In genomic region chrX:111634823-111635410, GRCh38 we compare ENCODE assay signal across 16 cellular contexts. TPM values are rescaled to one million over a fixed set of nuclear protein-coding genes. Genes with fewer than 3 reads are reported as not detected.
DNase-seq lines count a peak whose midpoint lies in the region; ATAC-seq, FAIRE-seq and TF ChIP-seq lines count a peak whose summit lies in the region.
"Had no signal": no experiment of that assay in that cellular context is flagged by ENCODE, and none has a peak within 500 bp of the region (broad histone marks: within the 10 kb centered on the region; RNA-seq: fewer than 3 reads in every experiment).

No MANE protein-coding gene starts in this region.

- no peak for ATAC-seq in GM19035 (IDR thresholded peaks at IDR 0.05; ENCODE audit: unreplicated experiment)
- ATAC-seq in stimulated activated naive CD8-positive, alpha-beta T cell treated with anti-CD3 and anti-CD28 coated beads, Interleukin-15, amount 100 ng/mL, for 72 hours = no peak

- no peaks in the 10 kb centered on the region for H3K36me3 ChIP-seq in breast epithelium
- H3K36me3 ChIP-seq: Peyer's patch had no signal

- POLR2A ChIA-PET in MCF 10A (lab: Yijun Ruan, JAX) = interaction anchor here (0.7 kb wide), 1 partner anchor 1211 kb away, joined by 3 read pairs; no protein-coding TSS in a partner anchor

- CTCF ChIA-PET in MCF 10A (lab: Yijun Ruan, JAX) = no interaction called here

- H3K9me3 ChIP-seq in breast epithelium = no peaks in the 10 kb centered on the region
- H3K9me3 ChIP-seq: Peyer's patch had no signal

- H3K27ac ChIP-seq in breast epithelium = no peak overlapping the region
- H3K27ac ChIP-seq: Peyer's patch had no signal

- H3K9me3 Mint-ChIP-seq in MCF 10A (ENCODE audit: unreplicated experiment) (no peaks in the 10 kb centered on the region), endothelial cell (ENCODE audit: unreplicated experiment) (no peaks in the 10 kb centered on the region)
- no peaks in the 10 kb centered on the region for H3K9me3 Mint-ChIP-seq in stimulated activated naive CD8-positive, alpha-beta T cell treated with anti-CD3 and anti-CD28 coated beads, Interleukin-15, amount 100 ng/mL, for 72 hours

- FAIRE-seq in H54 (lab: Jason Lieb, UNC) = no peak

- DNase-seq in MCF 10A (ENCODE audit: unreplicated experiment) = peak; percentile 50
- no peak for DNase-seq in breast epithelium (ENCODE audit: low spot score in 2 of 2)
- peak; percentile 16 for DNase-seq in SK-MEL-5 (ENCODE audit: low read depth, low spot score)
- peak; percentile 47 for DNase-seq in epithelial cell of esophagus (ENCODE audit: low read depth)
- DNase-seq in endothelial cell (ENCODE audit: low spot score) = no peak
- DNase-seq in H54 (ENCODE audit: insufficient read length, low spot score) = no peak
- DNase-seq in stimulated activated naive CD8-positive, alpha-beta T cell treated with anti-CD3 and anti-CD28 coated beads, Interleukin-15, amount 100 ng/mL, for 72 hours = no peak
- DNase-seq: CD4-positive, CD25-positive, alpha-beta regulatory T cell; KBM-7; NCI-H1048; NCI-H187 treated with DMSO at 0.1 percent for 48 hours; NCI-H2227 treated with DMSO at 0.1 percent for 48 hours; NCI-H748 treated with DMSO at 0.1 percent for 48 hours; Peyer's patch; Right ventricle myocardium superior had no signal

- TF ChIP-seq POLR2A in breast epithelium (IDR thresholded peaks at IDR 0.05) (no peak), H54 (IDR thresholded peaks at IDR 0.05; ENCODE audit: low read depth, low read length) (no peak)

- H3K27me3 Mint-ChIP-seq in MCF 10A (ENCODE audit: insufficient read depth, unreplicated experiment) (peaks cover 21% of the 10 kb centered on the region), endothelial cell (ENCODE audit: unreplicated experiment) (no peaks in the 10 kb centered on the region)
- no peaks in the 10 kb centered on the region for H3K27me3 Mint-ChIP-seq in stimulated activated naive CD8-positive, alpha-beta T cell treated with anti-CD3 and anti-CD28 coated beads, Interleukin-15, amount 100 ng/mL, for 72 hours
- H3K27me3 Mint-ChIP-seq: CD4-positive, CD25-positive, alpha-beta regulatory T cell had no signal

- no peak overlapping the region for H3K27ac Mint-ChIP-seq in MCF 10A (ENCODE audit: low read depth, unreplicated experiment)
- no peak overlapping the region for H3K27ac Mint-ChIP-seq in endothelial cell (ENCODE audit: unreplicated experiment)
- no peak overlapping the region for H3K27ac Mint-ChIP-seq in stimulated activated naive CD8-positive, alpha-beta T cell treated with anti-CD3 and anti-CD28 coated beads, Interleukin-15, amount 100 ng/mL, for 72 hours
- H3K27ac Mint-ChIP-seq: CD4-positive, CD25-positive, alpha-beta regulatory T cell had no signal

- no TSS peak for BruUV-seq in MCF 10A (replicated peaks; lab: Mats Ljungman, UMichigan)

- H3K4me1 Mint-ChIP-seq in MCF 10A (ENCODE audit: insufficient read depth, unreplicated experiment) = peaks cover 5% of the 10 kb centered on the region
- no peaks in the 10 kb centered on the region for H3K4me1 Mint-ChIP-seq in endothelial cell (ENCODE audit: unreplicated experiment)
- H3K4me1 Mint-ChIP-seq in stimulated activated naive CD8-positive, alpha-beta T cell treated with anti-CD3 and anti-CD28 coated beads, Interleukin-15, amount 100 ng/mL, for 72 hours = no peaks in the 10 kb centered on the region
- H3K4me1 Mint-ChIP-seq: CD4-positive, CD25-positive, alpha-beta regulatory T cell had no signal

- no peaks in the 10 kb centered on the region for H3K4me1 ChIP-seq in breast epithelium
- H3K4me1 ChIP-seq: Peyer's patch had no signal

- H3K36me3 Mint-ChIP-seq in MCF 10A (ENCODE audit: insufficient read depth, unreplicated experiment) (no peaks in the 10 kb centered on the region), endothelial cell (ENCODE audit: low read depth, unreplicated experiment) (no peaks in the 10 kb centered on the region)
- H3K36me3 Mint-ChIP-seq: CD4-positive, CD25-positive, alpha-beta regulatory T cell had no signal

- in situ Hi-C loops in SK-MEL-5 (cut with HindIII; ENCODE audit: low pct_unique_long_range_greater_than_20kb, low sequenced_read_pairs) = no loop called here

- TF ChIP-seq CTCF in MCF 10A (IDR thresholded peaks at IDR 0.05; ENCODE audit: unreplicated experiment) (no peak), breast epithelium (IDR thresholded peaks at IDR 0.05) (no peak), epithelial cell of esophagus (IDR thresholded peaks at IDR 0.05; ENCODE audit: insufficient read depth, low read depth, low read length, missing control alignments) (no peak), endothelial cell (IDR thresholded peaks at IDR 0.05; ENCODE audit: unreplicated experiment) (no peak)

- intact Hi-C loops in MCF 10A (cut with micrococcal nuclease) = no loop called here
- intact Hi-C loops in breast epithelium (cut with DNase I; ENCODE audit: low total_unique reads) = no loop called here

- H3K4me3 Mint-ChIP-seq in MCF 10A (ENCODE audit: unreplicated experiment) = no peak overlapping the region
- H3K4me3 Mint-ChIP-seq in endothelial cell (ENCODE audit: unreplicated experiment) = no peak overlapping the region
- no peak overlapping the region for H3K4me3 Mint-ChIP-seq in stimulated activated naive CD8-positive, alpha-beta T cell treated with anti-CD3 and anti-CD28 coated beads, Interleukin-15, amount 100 ng/mL, for 72 hours
- H3K4me3 Mint-ChIP-seq: CD4-positive, CD25-positive, alpha-beta regulatory T cell had no signal

- H3K4me3 ChIP-seq in breast epithelium = no peak overlapping the region
- H3K4me3 ChIP-seq in epithelial cell of esophagus (ENCODE audit: low read length) = no peak overlapping the region
- H3K4me3 ChIP-seq: Peyer's patch had no signal

- H3K27me3 ChIP-seq in breast epithelium = peaks cover 0 to 5% of the 10 kb centered on the region in 2 donors
- H3K27me3 ChIP-seq: Peyer's patch had no signal

RNA-seq across cellular contexts. Expression of gene ALG13, which starts 46.1 kb away (rescaled TPM):
- 53.9 and 147 TPM in 2 replicates for total RNA-seq in MCF 10A (2022)
- total RNA-seq in breast epithelium = 100 to 1,000 TPM in 1 of 3 donors, 10 to 100 TPM in 2; 44.3 to 110 (median 69.5) TPM
- total RNA-seq in SK-MEL-5 (2014; rRNA removed; shearing (Covaris generic)) = 64.4 and 82.5 TPM in 2 replicates
- polyA plus RNA-seq in SK-MEL-5 (2015; cell fraction: cytosol; rRNA removed) = 49.5 and 56.0 TPM in 2 replicates
- polyA plus RNA-seq in SK-MEL-5 (2015; cell fraction: nucleus; rRNA removed) = 130 and 134 TPM in 2 replicates
- total RNA-seq in endothelial cell (ENCODE audit: unreplicated experiment) = 29.0 TPM

Comparison
In these comparisons a context has a peak if more than half of its experiments do, and no peak if none do; other contexts are left out.
1. DNase-seq: peak in MCF 10A (single experiment), SK-MEL-5 (single experiment) and epithelial cell of esophagus (single experiment); none in breast epithelium (0 of 2), endothelial cell (single experiment), H54 (single experiment) and stimulated activated naive CD8-positive, alpha-beta T cell treated with anti-CD3 and anti-CD28 coated beads, Interleukin-15, amount 100 ng/mL, for 72 hours (0 of 2).